Comparison of ENCODE assay signal across 1 cellular context in the genomic region with DNA sequence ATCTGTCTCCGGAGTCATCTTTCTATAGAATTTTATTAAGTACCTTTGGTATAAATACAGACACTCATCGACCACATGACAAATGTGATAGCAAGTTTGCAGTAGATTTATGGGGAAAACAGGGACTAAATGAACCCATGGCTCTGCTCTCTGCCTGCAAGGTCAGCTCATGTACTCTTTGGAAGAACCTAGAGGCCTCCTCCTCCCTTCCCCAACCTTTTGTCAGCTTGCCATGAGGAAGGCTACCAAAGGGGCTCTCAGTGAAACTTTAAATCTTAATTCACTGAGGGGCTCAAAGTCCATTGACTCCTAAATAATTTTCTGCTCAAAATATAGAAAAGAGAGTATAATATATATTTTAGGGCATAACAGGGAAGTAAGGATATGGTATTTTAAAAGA.
TF ChIP-seq lines count a peak whose summit lies in the region.

No MANE protein-coding gene starts in this region.

TF ChIP-seq in GM23338, 12 proteins besides CTCF, POLR2A, EP300 and RAD21:
- TF ChIP-seq EZH2phosphoT487 (IDR thresholded peaks at IDR 0.05; ENCODE audit: unreplicated experiment) (no peak), STAT1 (IDR thresholded peaks at IDR 0.05; ENCODE audit: unreplicated experiment) (no peak), ZNF331 (CRISPR knock-in tag; IDR thresholded peaks at IDR 0.05; ENCODE audit: low read depth) (no peak), POLR2AphosphoS5 (IDR thresholded peaks at IDR 0.05; ENCODE audit: low read depth) (no peak), CREB1 (CRISPR knock-in tag; IDR thresholded peaks at IDR 0.05; ENCODE audit: low read depth) (no peak)
- TF ChIP-seq, protein P1, sequence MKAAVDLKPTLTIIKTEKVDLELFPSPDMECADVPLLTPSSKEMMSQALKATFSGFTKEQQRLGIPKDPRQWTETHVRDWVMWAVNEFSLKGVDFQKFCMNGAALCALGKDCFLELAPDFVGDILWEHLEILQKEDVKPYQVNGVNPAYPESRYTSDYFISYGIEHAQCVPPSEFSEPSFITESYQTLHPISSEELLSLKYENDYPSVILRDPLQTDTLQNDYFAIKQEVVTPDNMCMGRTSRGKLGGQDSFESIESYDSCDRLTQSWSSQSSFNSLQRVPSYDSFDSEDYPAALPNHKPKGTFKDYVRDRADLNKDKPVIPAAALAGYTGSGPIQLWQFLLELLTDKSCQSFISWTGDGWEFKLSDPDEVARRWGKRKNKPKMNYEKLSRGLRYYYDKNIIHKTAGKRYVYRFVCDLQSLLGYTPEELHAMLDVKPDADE (IDR thresholded peaks at IDR 0.05): no peak
- TF ChIP-seq, protein P2, sequence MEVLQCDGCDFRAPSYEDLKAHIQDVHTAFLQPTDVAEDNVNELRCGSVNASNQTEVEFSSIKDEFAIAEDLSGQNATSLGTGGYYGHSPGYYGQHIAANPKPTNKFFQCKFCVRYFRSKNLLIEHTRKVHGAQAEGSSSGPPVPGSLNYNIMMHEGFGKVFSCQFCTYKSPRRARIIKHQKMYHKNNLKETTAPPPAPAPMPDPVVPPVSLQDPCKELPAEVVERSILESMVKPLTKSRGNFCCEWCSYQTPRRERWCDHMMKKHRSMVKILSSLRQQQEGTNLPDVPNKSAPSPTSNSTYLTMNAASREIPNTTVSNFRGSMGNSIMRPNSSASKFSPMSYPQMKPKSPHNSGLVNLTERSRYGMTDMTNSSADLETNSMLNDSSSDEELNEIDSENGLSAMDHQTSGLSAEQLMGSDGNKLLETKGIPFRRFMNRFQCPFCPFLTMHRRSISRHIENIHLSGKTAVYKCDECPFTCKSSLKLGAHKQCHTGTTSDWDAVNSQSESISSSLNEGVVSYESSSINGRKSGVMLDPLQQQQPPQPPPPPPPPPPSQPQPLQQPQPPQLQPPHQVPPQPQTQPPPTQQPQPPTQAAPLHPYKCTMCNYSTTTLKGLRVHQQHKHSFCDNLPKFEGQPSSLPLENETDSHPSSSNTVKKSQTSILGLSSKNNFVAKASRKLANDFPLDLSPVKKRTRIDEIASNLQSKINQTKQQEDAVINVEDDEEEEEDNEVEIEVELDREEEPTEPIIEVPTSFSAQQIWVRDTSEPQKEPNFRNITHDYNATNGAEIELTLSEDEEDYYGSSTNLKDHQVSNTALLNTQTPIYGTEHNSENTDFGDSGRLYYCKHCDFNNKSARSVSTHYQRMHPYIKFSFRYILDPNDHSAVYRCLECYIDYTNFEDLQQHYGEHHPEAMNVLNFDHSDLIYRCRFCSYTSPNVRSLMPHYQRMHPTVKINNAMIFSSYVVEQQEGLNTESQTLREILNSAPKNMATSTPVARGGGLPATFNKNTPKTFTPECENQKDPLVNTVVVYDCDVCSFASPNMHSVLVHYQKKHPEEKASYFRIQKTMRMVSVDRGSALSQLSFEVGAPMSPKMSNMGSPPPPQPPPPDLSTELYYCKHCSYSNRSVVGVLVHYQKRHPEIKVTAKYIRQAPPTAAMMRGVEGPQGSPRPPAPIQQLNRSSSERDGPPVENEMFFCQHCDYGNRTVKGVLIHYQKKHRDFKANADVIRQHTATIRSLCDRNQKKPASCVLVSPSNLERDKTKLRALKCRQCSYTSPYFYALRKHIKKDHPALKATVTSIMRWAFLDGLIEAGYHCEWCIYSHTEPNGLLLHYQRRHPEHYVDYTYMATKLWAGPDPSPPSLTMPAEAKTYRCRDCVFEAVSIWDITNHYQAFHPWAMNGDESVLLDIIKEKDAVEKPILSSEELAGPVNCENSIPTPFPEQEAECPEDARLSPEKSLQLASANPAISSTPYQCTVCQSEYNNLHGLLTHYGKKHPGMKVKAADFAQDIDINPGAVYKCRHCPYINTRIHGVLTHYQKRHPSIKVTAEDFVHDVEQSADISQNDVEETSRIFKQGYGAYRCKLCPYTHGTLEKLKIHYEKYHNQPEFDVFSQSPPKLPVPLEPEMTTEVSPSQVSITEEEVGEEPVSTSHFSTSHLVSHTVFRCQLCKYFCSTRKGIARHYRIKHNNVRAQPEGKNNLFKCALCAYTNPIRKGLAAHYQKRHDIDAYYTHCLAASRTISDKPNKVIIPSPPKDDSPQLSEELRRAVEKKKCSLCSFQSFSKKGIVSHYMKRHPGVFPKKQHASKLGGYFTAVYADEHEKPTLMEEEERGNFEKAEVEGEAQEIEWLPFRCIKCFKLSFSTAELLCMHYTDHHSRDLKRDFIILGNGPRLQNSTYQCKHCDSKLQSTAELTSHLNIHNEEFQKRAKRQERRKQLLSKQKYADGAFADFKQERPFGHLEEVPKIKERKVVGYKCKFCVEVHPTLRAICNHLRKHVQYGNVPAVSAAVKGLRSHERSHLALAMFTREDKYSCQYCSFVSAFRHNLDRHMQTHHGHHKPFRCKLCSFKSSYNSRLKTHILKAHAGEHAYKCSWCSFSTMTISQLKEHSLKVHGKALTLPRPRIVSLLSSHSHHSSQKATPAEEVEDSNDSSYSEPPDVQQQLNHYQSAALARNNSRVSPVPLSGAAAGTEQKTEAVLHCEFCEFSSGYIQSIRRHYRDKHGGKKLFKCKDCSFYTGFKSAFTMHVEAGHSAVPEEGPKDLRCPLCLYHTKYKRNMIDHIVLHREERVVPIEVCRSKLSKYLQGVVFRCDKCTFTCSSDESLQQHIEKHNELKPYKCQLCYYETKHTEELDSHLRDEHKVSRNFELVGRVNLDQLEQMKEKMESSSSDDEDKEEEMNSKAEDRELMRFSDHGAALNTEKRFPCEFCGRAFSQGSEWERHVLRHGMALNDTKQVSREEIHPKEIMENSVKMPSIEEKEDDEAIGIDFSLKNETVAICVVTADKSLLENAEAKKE (CRISPR knock-in tag; IDR thresholded peaks at IDR 0.05): peak; percentile 64; the same call in 1 of the 2 replicates
